ENCODE assay signal across 1 cellular context in the genomic region with DNA sequence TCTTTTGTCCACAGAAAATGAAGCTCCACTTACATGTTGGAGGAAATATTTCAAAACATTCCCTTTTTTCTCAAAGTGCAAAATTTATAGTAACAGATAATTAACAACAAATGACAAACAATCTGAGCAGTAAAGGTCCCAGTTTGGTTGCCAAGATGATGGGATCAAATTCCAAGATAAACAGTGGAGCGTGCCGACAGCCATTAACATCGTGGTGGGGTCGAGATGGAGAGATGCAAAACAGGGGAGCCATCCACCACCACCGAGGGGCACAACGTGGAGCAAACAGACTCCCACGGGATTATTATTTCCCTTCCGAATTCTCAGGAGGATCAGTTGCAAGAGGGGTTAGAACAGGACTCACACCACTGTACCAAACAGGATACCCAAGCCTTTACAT.
TF ChIP-seq lines count a peak whose summit lies in the region.

No MANE protein-coding gene starts in this region.

TF ChIP-seq in HEK293, 187 proteins besides CTCF, POLR2A, EP300 and RAD21 (continued from another document):
- TF ChIP-seq, protein P1, sequence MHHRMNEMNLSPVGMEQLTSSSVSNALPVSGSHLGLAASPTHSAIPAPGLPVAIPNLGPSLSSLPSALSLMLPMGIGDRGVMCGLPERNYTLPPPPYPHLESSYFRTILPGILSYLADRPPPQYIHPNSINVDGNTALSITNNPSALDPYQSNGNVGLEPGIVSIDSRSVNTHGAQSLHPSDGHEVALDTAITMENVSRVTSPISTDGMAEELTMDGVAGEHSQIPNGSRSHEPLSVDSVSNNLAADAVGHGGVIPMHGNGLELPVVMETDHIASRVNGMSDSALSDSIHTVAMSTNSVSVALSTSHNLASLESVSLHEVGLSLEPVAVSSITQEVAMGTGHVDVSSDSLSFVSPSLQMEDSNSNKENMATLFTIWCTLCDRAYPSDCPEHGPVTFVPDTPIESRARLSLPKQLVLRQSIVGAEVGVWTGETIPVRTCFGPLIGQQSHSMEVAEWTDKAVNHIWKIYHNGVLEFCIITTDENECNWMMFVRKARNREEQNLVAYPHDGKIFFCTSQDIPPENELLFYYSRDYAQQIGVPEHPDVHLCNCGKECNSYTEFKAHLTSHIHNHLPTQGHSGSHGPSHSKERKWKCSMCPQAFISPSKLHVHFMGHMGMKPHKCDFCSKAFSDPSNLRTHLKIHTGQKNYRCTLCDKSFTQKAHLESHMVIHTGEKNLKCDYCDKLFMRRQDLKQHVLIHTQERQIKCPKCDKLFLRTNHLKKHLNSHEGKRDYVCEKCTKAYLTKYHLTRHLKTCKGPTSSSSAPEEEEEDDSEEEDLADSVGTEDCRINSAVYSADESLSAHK (tag by site-specific recombination; IDR thresholded peaks at IDR 0.05): 0 out of 2 replicates have a peak, but pooled peaks have one; percentile 26
- TF ChIP-seq ZNF133 (tag by site-specific recombination; IDR thresholded peaks at IDR 0.05) (no peak), ZNF366 (tag by site-specific recombination; conservative IDR thresholded peaks at IDR 0.05) (peak; percentile 49; the same call in 1 of the 2 replicates), ZFP69B (tag by site-specific recombination; IDR thresholded peaks at IDR 0.05) (no peak), ZNF292 (tag by site-specific recombination; IDR thresholded peaks at IDR 0.05; ENCODE audit: borderline replicate concordance, low read depth) (no peak), ZNF114 (tag by site-specific recombination; IDR thresholded peaks at IDR 0.05) (no peak)
- TF ChIP-seq, protein P2, sequence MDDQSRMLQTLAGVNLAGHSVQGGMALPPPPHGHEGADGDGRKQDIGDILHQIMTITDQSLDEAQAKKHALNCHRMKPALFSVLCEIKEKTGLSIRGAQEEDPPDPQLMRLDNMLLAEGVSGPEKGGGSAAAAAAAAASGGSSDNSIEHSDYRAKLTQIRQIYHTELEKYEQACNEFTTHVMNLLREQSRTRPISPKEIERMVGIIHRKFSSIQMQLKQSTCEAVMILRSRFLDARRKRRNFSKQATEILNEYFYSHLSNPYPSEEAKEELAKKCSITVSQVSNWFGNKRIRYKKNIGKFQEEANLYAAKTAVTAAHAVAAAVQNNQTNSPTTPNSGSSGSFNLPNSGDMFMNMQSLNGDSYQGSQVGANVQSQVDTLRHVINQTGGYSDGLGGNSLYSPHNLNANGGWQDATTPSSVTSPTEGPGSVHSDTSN (CRISPR knock-in tag; IDR thresholded peaks at IDR 0.05): no peak
- TF ChIP-seq, protein P3, sequence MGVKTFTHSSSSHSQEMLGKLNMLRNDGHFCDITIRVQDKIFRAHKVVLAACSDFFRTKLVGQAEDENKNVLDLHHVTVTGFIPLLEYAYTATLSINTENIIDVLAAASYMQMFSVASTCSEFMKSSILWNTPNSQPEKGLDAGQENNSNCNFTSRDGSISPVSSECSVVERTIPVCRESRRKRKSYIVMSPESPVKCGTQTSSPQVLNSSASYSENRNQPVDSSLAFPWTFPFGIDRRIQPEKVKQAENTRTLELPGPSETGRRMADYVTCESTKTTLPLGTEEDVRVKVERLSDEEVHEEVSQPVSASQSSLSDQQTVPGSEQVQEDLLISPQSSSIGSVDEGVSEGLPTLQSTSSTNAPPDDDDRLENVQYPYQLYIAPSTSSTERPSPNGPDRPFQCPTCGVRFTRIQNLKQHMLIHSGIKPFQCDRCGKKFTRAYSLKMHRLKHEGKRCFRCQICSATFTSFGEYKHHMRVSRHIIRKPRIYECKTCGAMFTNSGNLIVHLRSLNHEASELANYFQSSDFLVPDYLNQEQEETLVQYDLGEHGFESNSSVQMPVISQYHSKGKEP (tag by site-specific recombination; IDR thresholded peaks at IDR 0.05): peak; percentile 43; the same call in 1 of the 2 replicates
TF ChIP-seq in HEK293: peak in this region for 13.
